1 cellular context compared by ENCODE assay signal in the genomic region with DNA sequence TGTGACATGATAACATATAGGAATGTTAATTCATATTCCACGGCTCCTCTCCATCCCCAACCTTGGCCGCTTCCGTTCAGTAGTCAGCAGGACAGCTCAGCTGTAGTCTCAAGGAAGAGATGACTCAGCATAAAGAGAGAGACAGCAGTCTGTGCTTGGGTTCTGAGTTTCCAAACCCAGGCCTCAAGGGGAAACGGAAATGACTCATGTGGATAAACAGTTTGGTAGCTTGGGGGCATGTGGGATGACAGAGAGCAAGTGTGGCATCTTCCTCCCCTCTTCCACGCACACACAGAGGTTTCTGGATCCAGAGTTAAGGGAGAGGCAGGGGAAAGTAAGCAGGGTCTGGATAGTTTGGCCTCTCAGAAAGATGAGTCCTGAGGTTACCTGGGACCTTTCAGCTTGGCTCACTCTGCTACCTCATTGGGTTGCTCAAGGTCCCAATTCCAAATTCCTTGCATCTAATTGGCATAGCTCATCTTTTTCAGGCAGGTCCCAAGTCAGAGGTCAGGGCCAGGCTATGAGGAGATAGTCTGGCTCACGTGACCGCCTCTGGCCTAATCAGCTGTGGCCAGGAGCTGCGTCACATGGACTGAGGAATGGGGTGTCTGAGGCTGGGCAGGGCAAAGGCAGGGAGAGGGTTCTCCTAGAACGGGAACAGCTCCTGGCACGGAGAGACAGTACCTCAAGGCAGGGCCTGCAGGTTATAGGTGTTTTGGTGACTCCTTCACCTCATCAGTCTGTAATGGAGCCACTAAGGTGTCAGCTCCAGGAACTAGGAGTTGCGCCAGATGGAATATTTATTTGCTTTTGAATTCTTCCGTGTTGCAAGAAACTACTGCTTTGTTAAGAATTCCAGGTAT.
TF ChIP-seq lines count a peak whose summit lies in the region.

No MANE protein-coding gene starts in this region.

TF ChIP-seq in HEK293, 187 proteins besides CTCF, POLR2A, EP300 and RAD21 (continued from another document and continues in another):
- TF ChIP-seq, protein P1, sequence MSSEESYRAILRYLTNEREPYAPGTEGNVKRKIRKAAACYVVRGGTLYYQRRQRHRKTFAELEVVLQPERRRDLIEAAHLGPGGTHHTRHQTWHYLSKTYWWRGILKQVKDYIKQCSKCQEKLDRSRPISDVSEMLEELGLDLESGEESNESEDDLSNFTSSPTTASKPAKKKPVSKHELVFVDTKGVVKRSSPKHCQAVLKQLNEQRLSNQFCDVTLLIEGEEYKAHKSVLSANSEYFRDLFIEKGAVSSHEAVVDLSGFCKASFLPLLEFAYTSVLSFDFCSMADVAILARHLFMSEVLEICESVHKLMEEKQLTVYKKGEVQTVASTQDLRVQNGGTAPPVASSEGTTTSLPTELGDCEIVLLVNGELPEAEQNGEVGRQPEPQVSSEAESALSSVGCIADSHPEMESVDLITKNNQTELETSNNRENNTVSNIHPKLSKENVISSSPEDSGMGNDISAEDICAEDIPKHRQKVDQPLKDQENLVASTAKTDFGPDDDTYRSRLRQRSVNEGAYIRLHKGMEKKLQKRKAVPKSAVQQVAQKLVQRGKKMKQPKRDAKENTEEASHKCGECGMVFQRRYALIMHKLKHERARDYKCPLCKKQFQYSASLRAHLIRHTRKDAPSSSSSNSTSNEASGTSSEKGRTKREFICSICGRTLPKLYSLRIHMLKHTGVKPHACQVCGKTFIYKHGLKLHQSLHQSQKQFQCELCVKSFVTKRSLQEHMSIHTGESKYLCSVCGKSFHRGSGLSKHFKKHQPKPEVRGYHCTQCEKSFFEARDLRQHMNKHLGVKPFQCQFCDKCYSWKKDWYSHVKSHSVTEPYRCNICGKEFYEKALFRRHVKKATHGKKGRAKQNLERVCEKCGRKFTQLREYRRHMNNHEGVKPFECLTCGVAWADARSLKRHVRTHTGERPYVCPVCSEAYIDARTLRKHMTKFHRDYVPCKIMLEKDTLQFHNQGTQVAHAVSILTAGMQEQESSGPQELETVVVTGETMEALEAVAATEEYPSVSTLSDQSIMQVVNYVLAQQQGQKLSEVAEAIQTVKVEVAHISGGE (tag by site-specific recombination; conservative IDR thresholded peaks at IDR 0.05; ENCODE audit: low read depth): no peak
- TF ChIP-seq ZNF18 (tag by site-specific recombination; IDR thresholded peaks at IDR 0.05): no peak
- no peak for TF ChIP-seq ZNF654 (tag by site-specific recombination; IDR thresholded peaks at IDR 0.05; ENCODE audit: low read depth)
- TF ChIP-seq ZNF555 (tag by site-specific recombination; conservative IDR thresholded peaks at IDR 0.05): no peak
- TF ChIP-seq, protein P2, sequence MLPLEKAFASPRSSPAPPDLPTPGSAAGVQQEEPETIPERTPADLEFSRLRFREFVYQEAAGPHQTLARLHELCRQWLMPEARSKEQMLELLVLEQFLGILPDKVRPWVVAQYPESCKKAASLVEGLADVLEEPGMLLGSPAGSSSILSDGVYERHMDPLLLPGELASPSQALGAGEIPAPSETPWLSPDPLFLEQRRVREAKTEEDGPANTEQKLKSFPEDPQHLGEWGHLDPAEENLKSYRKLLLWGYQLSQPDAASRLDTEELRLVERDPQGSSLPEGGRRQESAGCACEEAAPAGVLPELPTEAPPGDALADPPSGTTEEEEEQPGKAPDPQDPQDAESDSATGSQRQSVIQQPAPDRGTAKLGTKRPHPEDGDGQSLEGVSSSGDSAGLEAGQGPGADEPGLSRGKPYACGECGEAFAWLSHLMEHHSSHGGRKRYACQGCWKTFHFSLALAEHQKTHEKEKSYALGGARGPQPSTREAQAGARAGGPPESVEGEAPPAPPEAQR (tag by site-specific recombination; IDR thresholded peaks at IDR 0.05): no peak
- no peak for TF ChIP-seq REPIN1 (tag by site-specific recombination; IDR thresholded peaks at IDR 0.05; ENCODE audit: low read depth)
- no peak for TF ChIP-seq KLF9 (tag by site-specific recombination; IDR thresholded peaks at IDR 0.05; ENCODE audit: low read depth)
- TF ChIP-seq OVOL3 (tag by site-specific recombination; IDR thresholded peaks at IDR 0.05): no peak
- TF ChIP-seq ZSCAN5A (tag by site-specific recombination; IDR thresholded peaks at IDR 0.05): no peak
- TF ChIP-seq ZNF473 (tag by site-specific recombination; IDR thresholded peaks at IDR 0.05): no peak
- no peak for TF ChIP-seq ZNF610 (tag by site-specific recombination; IDR thresholded peaks at IDR 0.05; ENCODE audit: borderline replicate concordance)
- TF ChIP-seq ZNF704 (tag by site-specific recombination; IDR thresholded peaks at IDR 0.05): no peak
- TF ChIP-seq ZNF132 (tag by site-specific recombination; IDR thresholded peaks at IDR 0.05; ENCODE audit: borderline replicate concordance): no peak
- TF ChIP-seq RBAK (tag by site-specific recombination; IDR thresholded peaks at IDR 0.05): no peak
- TF ChIP-seq, protein P3, sequence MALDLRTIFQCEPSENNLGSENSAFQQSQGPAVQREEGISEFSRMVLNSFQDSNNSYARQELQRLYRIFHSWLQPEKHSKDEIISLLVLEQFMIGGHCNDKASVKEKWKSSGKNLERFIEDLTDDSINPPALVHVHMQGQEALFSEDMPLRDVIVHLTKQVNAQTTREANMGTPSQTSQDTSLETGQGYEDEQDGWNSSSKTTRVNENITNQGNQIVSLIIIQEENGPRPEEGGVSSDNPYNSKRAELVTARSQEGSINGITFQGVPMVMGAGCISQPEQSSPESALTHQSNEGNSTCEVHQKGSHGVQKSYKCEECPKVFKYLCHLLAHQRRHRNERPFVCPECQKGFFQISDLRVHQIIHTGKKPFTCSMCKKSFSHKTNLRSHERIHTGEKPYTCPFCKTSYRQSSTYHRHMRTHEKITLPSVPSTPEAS (tag by site-specific recombination; IDR thresholded peaks at IDR 0.05): no peak
- TF ChIP-seq ZNF530 (tag by site-specific recombination; IDR thresholded peaks at IDR 0.05; ENCODE audit: low read depth): no peak
- no peak for TF ChIP-seq ZNF10 (tag by site-specific recombination; IDR thresholded peaks at IDR 0.05)
- no peak for TF ChIP-seq ZNF140 (tag by site-specific recombination; IDR thresholded peaks at IDR 0.05)
- TF ChIP-seq ZNF747 (tag by site-specific recombination; IDR thresholded peaks at IDR 0.05): no peak
- no peak for TF ChIP-seq ZNF596 (tag by site-specific recombination; IDR thresholded peaks at IDR 0.05)
- no peak for TF ChIP-seq YY2 (tag by site-specific recombination; IDR thresholded peaks at IDR 0.05)
- TF ChIP-seq PRDM6 (tag by site-specific recombination; IDR thresholded peaks at IDR 0.05): no peak
- TF ChIP-seq GLI2 (tag by site-specific recombination; IDR thresholded peaks at IDR 0.05; ENCODE audit: borderline replicate concordance, low read depth): no peak
- TF ChIP-seq ZNF146 (tag by site-specific recombination; IDR thresholded peaks at IDR 0.05): no peak
- TF ChIP-seq, protein P4, sequence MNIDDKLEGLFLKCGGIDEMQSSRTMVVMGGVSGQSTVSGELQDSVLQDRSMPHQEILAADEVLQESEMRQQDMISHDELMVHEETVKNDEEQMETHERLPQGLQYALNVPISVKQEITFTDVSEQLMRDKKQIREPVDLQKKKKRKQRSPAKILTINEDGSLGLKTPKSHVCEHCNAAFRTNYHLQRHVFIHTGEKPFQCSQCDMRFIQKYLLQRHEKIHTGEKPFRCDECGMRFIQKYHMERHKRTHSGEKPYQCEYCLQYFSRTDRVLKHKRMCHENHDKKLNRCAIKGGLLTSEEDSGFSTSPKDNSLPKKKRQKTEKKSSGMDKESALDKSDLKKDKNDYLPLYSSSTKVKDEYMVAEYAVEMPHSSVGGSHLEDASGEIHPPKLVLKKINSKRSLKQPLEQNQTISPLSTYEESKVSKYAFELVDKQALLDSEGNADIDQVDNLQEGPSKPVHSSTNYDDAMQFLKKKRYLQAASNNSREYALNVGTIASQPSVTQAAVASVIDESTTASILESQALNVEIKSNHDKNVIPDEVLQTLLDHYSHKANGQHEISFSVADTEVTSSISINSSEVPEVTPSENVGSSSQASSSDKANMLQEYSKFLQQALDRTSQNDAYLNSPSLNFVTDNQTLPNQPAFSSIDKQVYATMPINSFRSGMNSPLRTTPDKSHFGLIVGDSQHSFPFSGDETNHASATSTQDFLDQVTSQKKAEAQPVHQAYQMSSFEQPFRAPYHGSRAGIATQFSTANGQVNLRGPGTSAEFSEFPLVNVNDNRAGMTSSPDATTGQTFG (tag by site-specific recombination; IDR thresholded peaks at IDR 0.05; ENCODE audit: borderline replicate concordance): no peak
- peak; percentile 92 for TF ChIP-seq SP7 (tag by site-specific recombination; IDR thresholded peaks at IDR 0.05)
- TF ChIP-seq ZNF518A (tag by site-specific recombination; conservative IDR thresholded peaks at IDR 0.05; ENCODE audit: low read depth): peak; percentile 71
- TF ChIP-seq ZSCAN16 (tag by site-specific recombination; IDR thresholded peaks at IDR 0.05): no peak
- no peak for TF ChIP-seq ZNF404 (tag by site-specific recombination; IDR thresholded peaks at IDR 0.05)
- 0 out of 2 replicates have a peak, but pooled peaks have one; percentile 71 for TF ChIP-seq ZNF2 (tag by site-specific recombination; IDR thresholded peaks at IDR 0.05)
